In genomic region chr13:109401307-109401706, GRCh38 we compare ENCODE assay signal across 30 cellular contexts.
"Had no signal": no experiment of that assay in that cellular context is flagged by ENCODE, and none has a peak within 500 bp of the region (broad histone marks: within the 10 kb centered on the region; RNA-seq: fewer than 3 reads in every experiment).

No MANE protein-coding gene starts in this region.

- H3K36me3 Mint-ChIP-seq: activated naive CD4-positive, alpha-beta T cell treated with anti-CD3 and anti-CD28 coated beads, Interleukin-2, amount 50 U/mL, for 72 hours had no signal

- H3K27ac Mint-ChIP-seq: activated CD8-positive, alpha-beta T cell treated with anti-CD3 and anti-CD28 coated beads, Interleukin-2, amount 10 ng/mL, durations not matched to agents 7 days and 5 days; activated naive CD4-positive, alpha-beta T cell treated with anti-CD3 and anti-CD28 coated beads, Interleukin-2, amount 50 U/mL, for 72 hours; activated naive CD8-positive, alpha-beta T cell treated with anti-CD3 and anti-CD28 coated beads, Interleukin-2, amount 50 U/mL, for 24 hours; T-helper 2 cell treated with Interferon-gamma antibody and Interleukin-4, amounts not matched to agents 5 μg/mL and 100 μg/mL, for 36 hours had no signal

- H3K27me3 ChIP-seq: ascending aorta, body of pancreas, SJCRH30 had no signal

- ATAC-seq: activated CD8-positive, alpha-beta T cell treated with anti-CD3 and anti-CD28 coated beads, Interleukin-2, amount 10 ng/mL, durations not matched to agents 7 days and 5 days; activated naive CD4-positive, alpha-beta T cell treated with anti-CD3 and anti-CD28 coated beads, Interleukin-2, amount 50 U/mL, for 72 hours; activated naive CD8-positive, alpha-beta T cell treated with anti-CD3 and anti-CD28 coated beads, Interleukin-2, amount 50 U/mL, for 24 hours; activated T-cell treated with anti-CD3 and anti-CD28 coated beads, Interleukin-2, amount 50 U/mL, for 4 hours; body of pancreas; SK-N-SH treated with all-trans-retinoic acid at 6 μM for 48 hours had no signal

- H3K9me3 ChIP-seq: ascending aorta, body of pancreas, SJCRH30 had no signal

- H3K4me3 Mint-ChIP-seq: activated CD8-positive, alpha-beta T cell treated with anti-CD3 and anti-CD28 coated beads, Interleukin-2, amount 10 ng/mL, durations not matched to agents 7 days and 5 days; activated naive CD8-positive, alpha-beta T cell treated with anti-CD3 and anti-CD28 coated beads, Interleukin-2, amount 50 U/mL, for 24 hours; activated T-cell treated with anti-CD3 and anti-CD28 coated beads, Interleukin-2, amount 50 U/mL, for 4 hours; T-helper 2 cell treated with Interferon-gamma antibody and Interleukin-4, amounts not matched to agents 5 μg/mL and 100 μg/mL, for 36 hours had no signal

- FAIRE-seq: bronchial epithelial cell had no signal

- H3K4me3 ChIP-seq: ascending aorta, body of pancreas, SJCRH30 had no signal

- DNase-seq: activated CD4-positive, alpha-beta T cell treated with anti-CD3 and anti-CD28 coated beads for 48 hours; activated CD4-positive, alpha-beta T cell treated with anti-CD3 and anti-CD28 coated beads, Interleukin-2, amount 50 U/mL, for 4 hours; activated CD4-positive, CD25-positive, alpha-beta regulatory T cell treated with anti-CD3 and anti-CD28 coated beads, Interleukin-2, amount 50 U/mL, for 72 hours; activated CD8-positive, alpha-beta memory T cell treated with anti-CD3 and anti-CD28 coated beads, Interleukin-2, amount 50 U/mL, for 48 hours; activated CD8-positive, alpha-beta T cell treated with anti-CD3 and anti-CD28 coated beads, Interleukin-2, amount 10 ng/mL, durations not matched to agents 7 days and 5 days; activated effector memory CD4-positive, alpha-beta T cell treated with anti-CD3 and anti-CD28 coated beads, Interleukin-2, amount 50 U/mL, for 16 hours; activated naive CD4-positive, alpha-beta T cell treated with Interleukin-2 at 50 U/mL for 16 hours; activated naive CD8-positive, alpha-beta T cell treated with anti-CD3 and anti-CD28 coated beads, Interleukin-2, amount 50 U/mL, for 24 hours; activated T-cell treated with anti-CD3 and anti-CD28 coated beads, Interleukin-2, amount 50 U/mL, for 4 hours; amniotic stem cell; body of pancreas; central memory CD4-positive, alpha-beta T cell; Karpas-422; MM.1S; NCI-H1092 treated with DMSO at 0.1 percent for 48 hours; NCI-H1417 treated with DMSO at 0.1 percent for 48 hours; NCI-H1694; NCI-H2029; NCI-H2107; NCI-H2171 treated with DMSO at 0.1 percent for 48 hours; NCI-H526 treated with DMSO at 0.1 percent for 48 hours; NCI-H82; RPMI8226; SJCRH30; SW 1271 had no signal

- H3K4me1 ChIP-seq: ascending aorta, body of pancreas, SJCRH30 had no signal

- H3K27ac ChIP-seq: ascending aorta, body of pancreas, SJCRH30 had no signal

- H3K36me3 ChIP-seq: ascending aorta, SJCRH30 had no signal

- H3K9me3 Mint-ChIP-seq: activated naive CD8-positive, alpha-beta T cell treated with anti-CD3 and anti-CD28 coated beads, Interleukin-2, amount 50 U/mL, for 24 hours; T-helper 2 cell treated with Interferon-gamma antibody and Interleukin-4, amounts not matched to agents 5 μg/mL and 100 μg/mL, for 36 hours had no signal

- H3K4me1 Mint-ChIP-seq: activated naive CD8-positive, alpha-beta T cell treated with anti-CD3 and anti-CD28 coated beads, Interleukin-2, amount 50 U/mL, for 24 hours had no signal
